Comparison of ENCODE assay signal across 9 cellular contexts in the genomic region with DNA sequence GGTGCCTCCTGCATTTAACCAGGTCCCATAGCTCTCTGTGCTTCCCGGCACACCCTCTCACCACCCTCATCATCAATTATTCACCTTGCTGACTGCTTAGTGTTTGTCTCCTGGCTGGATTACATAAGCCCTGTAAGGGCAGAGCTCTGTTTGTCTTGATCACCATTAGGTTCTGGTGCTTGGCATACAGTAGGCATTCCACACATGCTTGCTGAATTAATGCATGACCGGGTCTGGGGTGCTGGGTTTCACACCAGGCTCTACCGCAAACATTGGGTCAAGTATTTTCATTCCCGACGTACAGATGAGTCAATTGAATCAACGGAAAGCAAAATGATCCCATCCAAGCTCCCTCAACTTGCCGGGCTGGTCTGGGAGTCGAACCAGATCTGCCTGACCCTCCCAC. TPM values are rescaled to one million over a fixed set of nuclear protein-coding genes. Genes with fewer than 3 reads are reported as not detected.
DNase-seq lines count a peak whose midpoint lies in the region; TF ChIP-seq lines count a peak whose summit lies in the region.
"Had no signal": no experiment of that assay in that cellular context is flagged by ENCODE, and none has a peak within 500 bp of the region (broad histone marks: within the 10 kb centered on the region; RNA-seq: fewer than 3 reads in every experiment).

No MANE protein-coding gene starts in this region.

- H3K4me3 ChIP-seq in GM06990 (replicated peaks; ENCODE audit: low read depth, low read length) = peak overlapping the region; percentile 66
- H3K4me3 ChIP-seq: lung had no signal

- DNase-seq in GM06990 (ENCODE audit: extremely low read depth, insufficient read length) (no peak), NAMALWA (ENCODE audit: low spot score) (peak; percentile 20), caudate nucleus (lab: John Stamatoyannopoulos, UW) (no peak), non-pigmented ciliary epithelial cell (ENCODE audit: low read depth) (peak; percentile 15), ureter (ENCODE audit: low spot score) (no peak), NCI-H82 treated with DMSO at 0.1 percent for 48 hours (lab: John Stamatoyannopoulos, UW; ENCODE audit: unreplicated experiment) (no peak), NCI-H345 treated with DMSO at 0.1 percent for 48 hours (lab: John Stamatoyannopoulos, UW; ENCODE audit: unreplicated experiment) (no peak), CD1c-positive myeloid dendritic cell (ENCODE audit: extremely low spot score) (no peak)

- H3K36me3 ChIP-seq in GM06990 (ENCODE audit: control insufficient read depth, insufficient read depth, low read length) = no peaks in the 10 kb centered on the region

- no peak for TF ChIP-seq CTCF in GM06990 (IDR thresholded peaks at IDR 0.05; ENCODE audit: insufficient read depth, low read length, poor library complexity, severe bottlenecking)

- no peaks in the 10 kb centered on the region for H3K27me3 ChIP-seq in GM06990 (replicated peaks; ENCODE audit: control insufficient read depth, insufficient read depth, low read length)

- H3K27ac ChIP-seq in caudate nucleus (ENCODE audit: low read depth, low read length) = peak overlapping the region; percentile 11

RNA-seq across cellular contexts. Expression of gene VAV1, which starts 28.5 kb away (rescaled TPM):
- total RNA-seq in ureter = 12.1 TPM

RNA-seq across cellular contexts. Expression of gene SH2D3A, which starts 33.8 kb away (rescaled TPM):
- 68.7 TPM for total RNA-seq in ureter

Comparison
In these comparisons a context has a peak if more than half of its experiments do, and no peak if none do; other contexts are left out.
1. DNase-seq: peak in NAMALWA (single experiment) and non-pigmented ciliary epithelial cell (single experiment); none in GM06990 (single experiment), caudate nucleus (0 of 61), ureter (single experiment), NCI-H82 treated with DMSO at 0.1 percent for 48 hours (single experiment), NCI-H345 treated with DMSO at 0.1 percent for 48 hours (single experiment) and CD1c-positive myeloid dendritic cell (single experiment).